2 cellular contexts compared by ENCODE assay signal in the genomic region with DNA sequence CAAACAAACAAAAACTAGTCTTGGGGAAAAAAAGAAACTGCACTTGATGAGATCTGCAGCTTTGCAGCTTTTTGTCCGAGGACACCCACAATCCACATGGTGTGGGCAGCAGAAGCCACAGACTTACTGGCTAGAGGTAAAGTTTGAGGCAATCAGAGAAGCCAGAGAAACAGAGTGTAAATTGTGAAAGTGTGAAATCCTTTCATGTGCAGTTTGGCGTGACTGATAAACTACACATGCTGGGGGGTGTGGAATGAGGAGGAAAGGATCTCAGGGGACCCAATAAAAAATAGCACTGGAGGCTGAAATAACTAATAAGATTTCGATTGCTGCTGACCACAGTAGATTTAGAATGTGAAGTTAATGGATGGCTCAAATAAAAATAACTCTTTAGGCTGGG.
TF ChIP-seq lines count a peak whose summit lies in the region.

No MANE protein-coding gene starts in this region.

TF ChIP-seq in GM12891, 5 proteins besides CTCF, POLR2A, EP300 and RAD21:
- TF ChIP-seq POLR2AphosphoS5 (IDR thresholded peaks at IDR 0.05; ENCODE audit: low read depth, low read length) (no peak), TAF1 (IDR thresholded peaks at IDR 0.05; ENCODE audit: low read depth, low read length) (no peak), POU2F2 (IDR thresholded peaks at IDR 0.05; ENCODE audit: low read depth, low read length) (no peak), SPI1 (IDR thresholded peaks at IDR 0.05; ENCODE audit: low read depth, low read length) (no peak), PAX5 (IDR thresholded peaks at IDR 0.05; ENCODE audit: insufficient read depth, low read length, severe bottlenecking) (no peak)

TF ChIP-seq in endothelial cell of umbilical vein, 7 proteins besides CTCF, POLR2A, EP300 and RAD21:
- TF ChIP-seq, protein P1, sequence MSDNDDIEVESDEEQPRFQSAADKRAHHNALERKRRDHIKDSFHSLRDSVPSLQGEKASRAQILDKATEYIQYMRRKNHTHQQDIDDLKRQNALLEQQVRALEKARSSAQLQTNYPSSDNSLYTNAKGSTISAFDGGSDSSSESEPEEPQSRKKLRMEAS (IDR thresholded peaks at IDR 0.05; ENCODE audit: insufficient read depth, insufficient read length) = no peak
- TF ChIP-seq MYC (IDR thresholded peaks at IDR 0.05; ENCODE audit: low read depth, low read length) = no peak
- no peak for TF ChIP-seq POLR2AphosphoS5 (IDR thresholded peaks at IDR 0.05; ENCODE audit: insufficient read depth, low read depth, low read length)
- no peak for TF ChIP-seq JUN (IDR thresholded peaks at IDR 0.05; ENCODE audit: borderline replicate concordance, insufficient read depth, insufficient read length, low read depth)
- no peak for TF ChIP-seq EZH2 (IDR thresholded peaks at IDR 0.05; ENCODE audit: borderline replicate concordance, low read depth, low read length, severe bottlenecking)
